In genomic region chr12:49018282-49019119, GRCh38 we compare ENCODE assay signal across 8 cellular contexts. TPM values are rescaled to one million over a fixed set of nuclear protein-coding genes. Genes with fewer than 3 reads are reported as not detected.
A peak's percentile ranks its signal among the peaks of the same experiment; 100 is the strongest.
DNase-seq lines count a peak whose midpoint lies in the region; ATAC-seq and TF ChIP-seq lines count a peak whose summit lies in the region.

TSS of gene PRKAG1 (minus strand) at chr12:49018776. CDS start at chr12:49018740, 36 bp downstream.

- ATAC-seq in GM19372 (IDR thresholded peaks at IDR 0.05; ENCODE audit: low read depth, unreplicated experiment) (peak; percentile 82), HG03558 (IDR thresholded peaks at IDR 0.05; ENCODE audit: extremely low read depth, unreplicated experiment) (peak; percentile 84), left lung (peak; percentile 94)

- peaks cover 44% of the 10 kb centered on the region for H3K4me1 Mint-ChIP-seq in dendritic cell treated with granulocyte-macrophage colony-stimulating factor and Interleukin-4, amounts not matched to agents 40 ng/mL and 50 ng/mL, for 4 days (ENCODE audit: low read depth)

- no peaks in the 10 kb centered on the region for H3K27me3 Mint-ChIP-seq in dendritic cell treated with granulocyte-macrophage colony-stimulating factor and Interleukin-4, amounts not matched to agents 40 ng/mL and 50 ng/mL, for 4 days

- no peaks in the 10 kb centered on the region for H3K9me3 Mint-ChIP-seq in dendritic cell treated with granulocyte-macrophage colony-stimulating factor and Interleukin-4, amounts not matched to agents 40 ng/mL and 50 ng/mL, for 4 days

- DNase-seq in CD1c-positive myeloid dendritic cell (ENCODE audit: extremely low spot score): peak; percentile 98
- DNase-seq in NCI-H748 (lab: John Stamatoyannopoulos, UW; ENCODE audit: unreplicated experiment): peak; percentile 97
- DNase-seq in activated CD4-positive, alpha-beta T cell treated with anti-CD3 and anti-CD28 coated beads, Interleukin-2, amount 50 U/mL, for 1 hour: peak; percentile 97
- peak; percentile 96 to 99 for DNase-seq in left lung
- peak; percentile 90 to 91 for DNase-seq in stimulated activated CD4-positive, alpha-beta T cell treated with anti-CD3 and anti-CD28 coated beads, Interleukin-2, amount 100 ng/mL, for 48 hours

- intact Hi-C loops in dendritic cell treated with granulocyte-macrophage colony-stimulating factor and Interleukin-4, amounts not matched to agents 40 ng/mL and 50 ng/mL, for 4 days (cut with micrococcal nuclease): loop anchor here (1.0 to 2.0 kb wide), 2 partner anchors 22 to 38 kb away; no protein-coding TSS in a partner anchor
- intact Hi-C loops in left lung (cut with DNase I): no loop called here

- H3K27ac ChIP-seq in left lung: peak within 1 kb of the TSS; percentile 87 to 98

- peaks cover 8 to 33% of the 10 kb centered on the region in 2 donors for H3K4me1 ChIP-seq in left lung

- H3K27me3 ChIP-seq in left lung: no peaks in the 10 kb centered on the region

- peak within 1 kb of the TSS; percentile 99 for H3K27ac Mint-ChIP-seq in dendritic cell treated with granulocyte-macrophage colony-stimulating factor and Interleukin-4, amounts not matched to agents 40 ng/mL and 50 ng/mL, for 4 days

- TF ChIP-seq CTCF in left lung (IDR thresholded peaks at IDR 0.05): peak; percentile 23 to 47

- peaks cover 52% of the 10 kb centered on the region for H3K36me3 Mint-ChIP-seq in dendritic cell treated with granulocyte-macrophage colony-stimulating factor and Interleukin-4, amounts not matched to agents 40 ng/mL and 50 ng/mL, for 4 days (ENCODE audit: low read depth)

- peaks cover 0 to 31% of the 10 kb centered on the region in 2 donors for H3K36me3 ChIP-seq in left lung

- peak within 1 kb of the TSS; percentile 91 for H3K4me3 Mint-ChIP-seq in dendritic cell treated with granulocyte-macrophage colony-stimulating factor and Interleukin-4, amounts not matched to agents 40 ng/mL and 50 ng/mL, for 4 days

- H3K9me3 ChIP-seq in left lung: no peaks in the 10 kb centered on the region

- H3K4me3 ChIP-seq in left lung: peak within 1 kb of the TSS; percentile 68 to 83

RNA-seq across cellular contexts. Expression of gene PRKAG1, which starts in this region (rescaled TPM):
- total RNA-seq in left lung: 10 to 100 TPM; 48.4 to 62.7 TPM

Comparison
In these comparisons a context has a peak if more than half of its experiments do, and no peak if none do; other contexts are left out.
1. Peak in every context shown above with its lines: DNase-seq, ATAC-seq, H3K4me3 ChIP-seq and H3K27ac ChIP-seq.